In the genomic region with DNA sequence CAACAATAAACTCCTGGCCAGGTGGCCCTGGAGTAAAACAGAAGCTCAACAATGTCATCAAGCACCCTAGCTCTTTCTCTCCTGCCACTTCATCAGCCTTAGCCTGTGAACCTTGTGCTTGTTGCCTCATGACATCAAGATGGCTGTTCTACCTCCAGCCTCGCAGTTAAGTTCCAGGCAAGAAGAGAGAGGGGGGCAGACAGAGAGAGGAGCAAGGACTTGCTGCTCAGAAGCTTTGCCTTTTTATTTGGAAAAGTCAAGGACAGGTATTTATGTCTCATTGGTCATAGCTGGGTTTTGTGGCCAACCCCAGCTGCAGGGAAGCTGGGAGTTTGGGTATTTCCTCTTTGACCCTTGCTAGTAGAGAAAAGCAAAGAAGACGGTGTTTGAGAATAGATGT, we compare ENCODE assay signal across 19 cellular contexts.
DNase-seq lines count a peak whose midpoint lies in the region; ATAC-seq and TF ChIP-seq lines count a peak whose summit lies in the region.
"Had no signal": no experiment of that assay in that cellular context is flagged by ENCODE, and none has a peak within 500 bp of the region (broad histone marks: within the 10 kb centered on the region; RNA-seq: fewer than 3 reads in every experiment).

No MANE protein-coding gene starts in this region.

- no peak overlapping the region for H3K9ac ChIP-seq in endodermal cell (ENCODE audit: extremely low read depth, low read length, poor library complexity, severe bottlenecking)
- H3K9ac ChIP-seq: BLaER1 treated with 17β-estradiol and CSF1 and Interleukin-3, amounts not matched to agents 10 nM and 100 nM had no signal

- no peaks in the 10 kb centered on the region for H3K27me3 ChIP-seq in GM23338 (ENCODE audit: insufficient read depth)
- H3K27me3 ChIP-seq in esophagus muscularis mucosa = no peaks in the 10 kb centered on the region
- H3K27me3 ChIP-seq in endodermal cell (ENCODE audit: control insufficient read depth, insufficient read depth, low read length, poor library complexity, severe bottlenecking) = no peaks in the 10 kb centered on the region
- H3K27me3 ChIP-seq: BE2C; BLaER1 treated with 17β-estradiol and CSF1 and Interleukin-3, amounts not matched to agents 10 nM and 100 nM had no signal

- H4K20me1 ChIP-seq in GM23338 (replicated peaks; ENCODE audit: insufficient read depth) = no peaks in the 10 kb centered on the region
- H4K20me1 ChIP-seq: BLaER1 treated with 17β-estradiol and CSF1 and Interleukin-3, amounts not matched to agents 10 nM and 100 nM had no signal

- H3F3A ChIP-seq in GM23338 (replicated peaks; ENCODE audit: low read depth) = no peaks in the 10 kb centered on the region

- no peaks in the 10 kb centered on the region for H3K9me3 ChIP-seq in esophagus muscularis mucosa
- no peaks in the 10 kb centered on the region for H3K9me3 ChIP-seq in endodermal cell (ENCODE audit: control insufficient read depth, low read length)
- H3K9me3 ChIP-seq: A549, BE2C had no signal

- DNase-seq in DMS53 (lab: John Stamatoyannopoulos, UW) (peak; percentile 49), GM23338 (ENCODE audit: low spot score) (no peak), esophagus muscularis mucosa (ENCODE audit: extremely low spot score) (peak; percentile 89), endothelial cell (ENCODE audit: low spot score) (no peak), endodermal cell (no peak), LoVo (ENCODE audit: low spot score) (no peak)
- DNase-seq: 8988T; ACHN; AML-193; BE2C; CD4-positive, alpha-beta T cell; CD8-positive, alpha-beta memory T cell; DMS 273 treated with DMSO at 0.1 percent for 48 hours; DND-41; H7; HCEC 1CT had no signal

- H3K27ac ChIP-seq in GM23338 (ENCODE audit: low read depth) (no peak overlapping the region), esophagus muscularis mucosa (replicated peaks in 1 of 4) (no peak overlapping the region), endodermal cell (ENCODE audit: low read depth, low read length) (no peak overlapping the region)
- H3K27ac ChIP-seq: A549; BLaER1 treated with 17β-estradiol and CSF1 and Interleukin-3, amounts not matched to agents 10 nM and 100 nM had no signal

- H3K79me2 ChIP-seq in GM23338 (replicated peaks; ENCODE audit: insufficient read depth) = no peaks in the 10 kb centered on the region

- peak overlapping the region; percentile 38; the same call in 1 of the 2 replicates for H2AFZ ChIP-seq in GM23338

- H3K4me3 ChIP-seq in GM23338 (no peak overlapping the region), esophagus muscularis mucosa (no peak overlapping the region), endodermal cell (ENCODE audit: low read length) (no peak overlapping the region)
- H3K4me3 ChIP-seq: A549; BLaER1 treated with 17β-estradiol and CSF1 and Interleukin-3, amounts not matched to agents 10 nM and 100 nM had no signal

- H3K4me1 Mint-ChIP-seq in GM23338 = no peaks in the 10 kb centered on the region
- H3K4me1 Mint-ChIP-seq in endothelial cell (ENCODE audit: unreplicated experiment) = peaks cover 9% of the 10 kb centered on the region
- no peaks in the 10 kb centered on the region for H3K4me1 Mint-ChIP-seq in endodermal cell
- H3K4me1 Mint-ChIP-seq: CD14-positive monocyte; CD8-positive, alpha-beta memory T cell had no signal

- TF ChIP-seq POLR2A in esophagus muscularis mucosa (IDR thresholded peaks at IDR 0.05; ENCODE audit: low read depth) = no peak

- ATAC-seq in GM23338 = no peak
- ATAC-seq: A549 had no signal

- H3K36me3 ChIP-seq in GM23338 (ENCODE audit: insufficient read depth) (no peaks in the 10 kb centered on the region), esophagus muscularis mucosa (no peaks in the 10 kb centered on the region), endodermal cell (ENCODE audit: control insufficient read depth, insufficient read depth, low read length) (no peaks in the 10 kb centered on the region)
- H3K36me3 ChIP-seq: BE2C; BLaER1 treated with 17β-estradiol and CSF1 and Interleukin-3, amounts not matched to agents 10 nM and 100 nM had no signal

- TF ChIP-seq CTCF in GM23338 (conservative IDR thresholded peaks at IDR 0.05; ENCODE audit: low read depth in 2 of 2) = no peak
- no peak for TF ChIP-seq CTCF in esophagus muscularis mucosa (IDR thresholded peaks at IDR 0.05)
- no peak for TF ChIP-seq CTCF in endothelial cell (IDR thresholded peaks at IDR 0.05; ENCODE audit: unreplicated experiment)
- TF ChIP-seq CTCF in endodermal cell (conservative IDR thresholded peaks at IDR 0.05) = no peak

- H3K36me3 Mint-ChIP-seq in GM23338 (ENCODE audit: low read depth) (no peaks in the 10 kb centered on the region), endothelial cell (ENCODE audit: low read depth, unreplicated experiment) (peaks cover 4% of the 10 kb centered on the region), endodermal cell (ENCODE audit: low read depth) (no peaks in the 10 kb centered on the region)
- H3K36me3 Mint-ChIP-seq: CD14-positive monocyte had no signal

- H3K4me2 ChIP-seq in GM23338 = no peak overlapping the region
- H3K4me2 ChIP-seq: A549; BLaER1 treated with 17β-estradiol and CSF1 and Interleukin-3, amounts not matched to agents 10 nM and 100 nM had no signal

- intact Hi-C loops in esophagus muscularis mucosa (cut with DNase I) = no loop called here

- H3K4me3 Mint-ChIP-seq in GM23338 = no peak overlapping the region
- H3K4me3 Mint-ChIP-seq in endothelial cell (ENCODE audit: unreplicated experiment) = no peak overlapping the region
- H3K4me3 Mint-ChIP-seq in endodermal cell = no peak overlapping the region
- H3K4me3 Mint-ChIP-seq: CD14-positive monocyte; CD4-positive, alpha-beta T cell; CD8-positive, alpha-beta memory T cell had no signal

- WGBS in esophagus muscularis mucosa = 88% methylated on average over 2 of the region's 2 CpGs
- 98% methylated on average over 2 of the region's 2 CpGs; no CpG with 5 or more reads in 1 of the 2 experiments for whole genome bisulfite sequencing in endodermal cell (ENCODE audit: insufficient coverage in 1 of 2, insufficient read length in 1 of 2), 2 experiments

- TF ChIP-seq EP300 in esophagus muscularis mucosa (IDR thresholded peaks at IDR 0.05) = no peak

- H3K4me1 ChIP-seq in GM23338 (ENCODE audit: insufficient read depth) (no peaks in the 10 kb centered on the region), esophagus muscularis mucosa (peaks cover 5 to 14% (median 12%) of the 10 kb centered on the region in 4 donors), endodermal cell (ENCODE audit: control insufficient read depth, insufficient read depth, low read length) (no peaks in the 10 kb centered on the region)
- H3K4me1 ChIP-seq: A549; BE2C; BLaER1 treated with 17β-estradiol and CSF1 and Interleukin-3, amounts not matched to agents 10 nM and 100 nM had no signal

- no peaks in the 10 kb centered on the region for H3K9me3 Mint-ChIP-seq in GM23338
- H3K9me3 Mint-ChIP-seq in endothelial cell (ENCODE audit: unreplicated experiment) = peaks cover 4% of the 10 kb centered on the region
- no peaks in the 10 kb centered on the region for H3K9me3 Mint-ChIP-seq in endodermal cell
- H3K9me3 Mint-ChIP-seq: CD4-positive, alpha-beta T cell had no signal

- H3K9me2 ChIP-seq in GM23338 (ENCODE audit: insufficient read depth) = no peaks in the 10 kb centered on the region

- peaks cover 3% of the 10 kb centered on the region for H3K27me3 Mint-ChIP-seq in GM23338 (ENCODE audit: insufficient read depth, low read depth, poor library complexity)
- no peaks in the 10 kb centered on the region for H3K27me3 Mint-ChIP-seq in endothelial cell (ENCODE audit: unreplicated experiment)
- H3K27me3 Mint-ChIP-seq in endodermal cell (ENCODE audit: insufficient read depth) = peaks cover 8% of the 10 kb centered on the region

- H3K27ac Mint-ChIP-seq in GM23338 = no peak overlapping the region
- H3K27ac Mint-ChIP-seq in endothelial cell (ENCODE audit: unreplicated experiment) = no peak overlapping the region
- H3K27ac Mint-ChIP-seq in endodermal cell = no peak overlapping the region
- H3K27ac Mint-ChIP-seq: CD14-positive monocyte; CD4-positive, alpha-beta T cell; CD8-positive, alpha-beta memory T cell had no signal

TF ChIP-seq in GM23338, 12 proteins besides CTCF, POLR2A, EP300 and RAD21:
- TF ChIP-seq STAT1 (IDR thresholded peaks at IDR 0.05; ENCODE audit: unreplicated experiment) (no peak), POLR2AphosphoS5 (IDR thresholded peaks at IDR 0.05; ENCODE audit: low read depth) (no peak), EZH2phosphoT487 (IDR thresholded peaks at IDR 0.05; ENCODE audit: unreplicated experiment) (no peak), EZH2 (IDR thresholded peaks at IDR 0.05; ENCODE audit: low read depth, unreplicated experiment) (no peak), JUNB (IDR thresholded peaks at IDR 0.05; ENCODE audit: unreplicated experiment) (no peak), ZNF331 (CRISPR knock-in tag; IDR thresholded peaks at IDR 0.05; ENCODE audit: low read depth) (no peak), NANOG (IDR thresholded peaks at IDR 0.05; ENCODE audit: borderline replicate concordance) (no peak)

Comparison
In these comparisons a context has a peak if more than half of its experiments do, and no peak if none do; other contexts are left out.
1. DNase-seq: peak in DMS53 (single experiment) and esophagus muscularis mucosa (single experiment); none in GM23338 (single experiment), endothelial cell (single experiment), endodermal cell (single experiment) and LoVo (single experiment).